Comparison of ENCODE assay signal across 15 cellular contexts in genomic region chr22:35802885-35803284, GRCh38.
"Had no signal": no experiment of that assay in that cellular context is flagged by ENCODE, and none has a peak within 500 bp of the region (broad histone marks: within the 10 kb centered on the region; RNA-seq: fewer than 3 reads in every experiment).

No MANE protein-coding gene starts in this region.

- H3K27me3 ChIP-seq: brain microvascular endothelial cell, hepatocyte, neural progenitor cell, upper lobe of right lung had no signal

- DNase-seq: activated CD4-positive, alpha-beta T cell treated with anti-CD3 and anti-CD28 coated beads, Interleukin-2, amount 10 ng/mL, durations not matched to agents 7 days and 5 days; activated CD8-positive, alpha-beta T cell treated with anti-CD3 and anti-CD28 coated beads, Interleukin-2, amount 10 ng/mL, durations not matched to agents 7 days and 5 days; activated naive CD4-positive, alpha-beta T cell treated with anti-CD3 and anti-CD28 coated beads, Interleukin-2, amount 10 ng/mL, durations not matched to agents 7 days and 5 days; activated naive CD8-positive, alpha-beta T cell treated with anti-CD3 and anti-CD28 coated beads, Interleukin-2, amount 50 U/mL, for 24 hours; activated T-cell treated with anti-CD3 and anti-CD28 coated beads, Interleukin-2, amount 50 U/mL, for 4 hours; aorta; brain microvascular endothelial cell; effector CD4-positive, alpha-beta T cell; left cardiac atrium; stimulated activated naive CD4-positive, alpha-beta T cell; T1000; upper lobe of right lung had no signal

- H3K4me3 ChIP-seq: hepatocyte, neural progenitor cell, upper lobe of right lung had no signal

- ATAC-seq: activated CD8-positive, alpha-beta T cell treated with anti-CD3 and anti-CD28 coated beads, Interleukin-2, amount 10 ng/mL, durations not matched to agents 7 days and 5 days; activated naive CD8-positive, alpha-beta T cell treated with anti-CD3 and anti-CD28 coated beads, Interleukin-2, amount 50 U/mL, for 24 hours; activated T-cell treated with anti-CD3 and anti-CD28 coated beads, Interleukin-2, amount 50 U/mL, for 4 hours; esophagus mucosa; left cardiac atrium; upper lobe of right lung had no signal

- H3K4me2 ChIP-seq: hepatocyte, neural progenitor cell had no signal

- H3K27ac ChIP-seq: brain microvascular endothelial cell, hepatocyte, neural progenitor cell, upper lobe of right lung had no signal

- H3K36me3 ChIP-seq: brain microvascular endothelial cell had no signal

- H3K9ac ChIP-seq: neural progenitor cell had no signal

- H3K9me3 ChIP-seq: upper lobe of right lung had no signal
